In genomic region chr17:75088902-75089417, GRCh38 we compare ENCODE assay signal across 9 cellular contexts. TPM values are rescaled to one million over a fixed set of nuclear protein-coding genes. Genes with fewer than 3 reads are reported as not detected.
DNase-seq lines count a peak whose midpoint lies in the region; ATAC-seq, FAIRE-seq and TF ChIP-seq lines count a peak whose summit lies in the region.
"Had no signal": no experiment of that assay in that cellular context is flagged by ENCODE, and none has a peak within 500 bp of the region (broad histone marks: within the 10 kb centered on the region; RNA-seq: fewer than 3 reads in every experiment).

No MANE protein-coding gene starts in this region.

- CTCF ChIA-PET in A549 (lab: Yijun Ruan, JAX) = interaction anchor here (1.0 to 81.8 kb wide), 9 partner anchors 10 to 182 kb away, joined by 3 to 3429 read pairs (median 8); partner anchors contain the start of genes ARMC7, KCTD2, MIF4GD and NT5C

- peak overlapping the region; percentile 95 to 96 for H3K27ac ChIP-seq in A549
- H3K27ac ChIP-seq in ascending aorta = peak overlapping the region; percentile 47 to 76
- peak overlapping the region; percentile 0 to 99 for H3K27ac ChIP-seq in lung (ENCODE audit: low read depth in 1 of 2, low read length in 1 of 2)
- H3K27ac ChIP-seq in SJCRH30 = no peak overlapping the region

- H3K36me3 ChIP-seq in ascending aorta (no peaks in the 10 kb centered on the region), lung (ENCODE audit: control insufficient read depth in 2 of 2, insufficient read depth in 2 of 2, low read length in 2 of 2) (no peaks in the 10 kb centered on the region), SJCRH30 (no peaks in the 10 kb centered on the region)

- ATAC-seq in A549 (peak; percentile 41 to 64), lung (ENCODE audit: insufficient read depth, low FRiP score) (peak; percentile 20), HG02642 (IDR thresholded peaks at IDR 0.05; ENCODE audit: poor library complexity, unreplicated experiment) (no peak)

- peak overlapping the region; percentile 92 for H3K4me2 ChIP-seq in A549

- 10% methylated on average over 2 of the region's 2 CpGs for WGBS in A549 (ENCODE audit: missing lambda C conversion rate)
- WGBS in lung, 2 donors = 49 to 70% methylated on average over 2 of the region's 2 CpGs

- H3K4me1 ChIP-seq in A549 (peaks cover 84% of the 10 kb centered on the region), ascending aorta (peaks cover 0 to 3% of the 10 kb centered on the region in 2 donors), lung (ENCODE audit: control insufficient read depth in 2 of 2, insufficient read depth in 2 of 2, low read length in 2 of 2) (peaks cover 0 to 34% of the 10 kb centered on the region in 2 donors), SJCRH30 (peaks cover 18% of the 10 kb centered on the region)

- FAIRE-seq in A549 (lab: Jason Lieb, UNC) = peak; percentile 32

- H3K27me3 ChIP-seq in ascending aorta (no peaks in the 10 kb centered on the region), lung (ENCODE audit: control insufficient read depth, insufficient read depth) (no peaks in the 10 kb centered on the region), SJCRH30 (no peaks in the 10 kb centered on the region)

- H3K4me3 ChIP-seq in A549 = peak overlapping the region; percentile 67
- no peak overlapping the region for H3K4me3 ChIP-seq in ascending aorta
- H3K4me3 ChIP-seq in lung = no peak overlapping the region
- H3K4me3 ChIP-seq in SJCRH30 = no peak overlapping the region

- no peak for TF ChIP-seq EP300 in A549 (IDR thresholded peaks at IDR 0.05)

- peak; percentile 47; the same call in 1 of the 2 replicates for TF ChIP-seq POLR2A in A549 (IDR thresholded peaks at IDR 0.05; ENCODE audit: low read length)

- DNase-seq in A549 (ENCODE audit: low read depth in 1 of 2, low spot score in 1 of 2) (peak; percentile 77 to 79), HPDE6-E6E7 (ENCODE audit: extremely low spot score) (peak; percentile 58), ascending aorta (ENCODE audit: low spot score in 2 of 2) (no peak), lung (ENCODE audit: low spot score) (peak; percentile 69), NCI-H2107 (lab: John Stamatoyannopoulos, UW) (no peak), SJCRH30 (no peak), retina (no peak)
- DNase-seq: OCI-M1 had no signal

- POLR2A ChIA-PET in A549 (lab: Yijun Ruan, JAX) = interaction anchor here (0.7 to 2.8 kb wide), 11 partner anchors 7 to 414 kb away, joined by 3 to 35 read pairs (median 9); partner anchors contain the start of genes FDXR and HID1

- TF ChIP-seq CTCF in A549 (IDR thresholded peaks at IDR 0.05) = no peak
- TF ChIP-seq CTCF in ascending aorta (IDR thresholded peaks at IDR 0.05) = no peak
- no peak for TF ChIP-seq CTCF in lung (IDR thresholded peaks at IDR 0.05; ENCODE audit: control extremely low read depth, extremely low read depth)

- intact Hi-C loops in ascending aorta (cut with DNase I) = no loop called here

- TF ChIP-seq RAD21 in A549 (conservative IDR thresholded peaks at IDR 0.05 in 1 of 2, IDR thresholded peaks at IDR 0.05 in 1 of 2) = no peak

- H3K9me3 ChIP-seq in A549 (no peaks in the 10 kb centered on the region), ascending aorta (no peaks in the 10 kb centered on the region), lung (ENCODE audit: control insufficient read depth in 2 of 2, insufficient read depth in 1 of 2, low read length in 1 of 2) (no peaks in the 10 kb centered on the region), SJCRH30 (replicated peaks) (no peaks in the 10 kb centered on the region)

TF ChIP-seq in A549, 52 proteins besides CTCF, POLR2A, EP300 and RAD21 (continues in another document):
- TF ChIP-seq FOSL2 (IDR thresholded peaks at IDR 0.05) = no peak
- TF ChIP-seq FOSL2 (CRISPR knock-in tag; IDR thresholded peaks at IDR 0.05) = peak; percentile 92
- TF ChIP-seq HOXB5 (CRISPR knock-in tag; IDR thresholded peaks at IDR 0.05) = peak; percentile 11; the same call in 1 of the 2 replicates
- 0 out of 2 replicates have a peak, but pooled peaks have one; percentile 20 for TF ChIP-seq JUNB (IDR thresholded peaks at IDR 0.05)
- no peak for TF ChIP-seq USF2 (IDR thresholded peaks at IDR 0.05)
- no peak for TF ChIP-seq BCL3 (IDR thresholded peaks at IDR 0.05)
- TF ChIP-seq CBX2 (IDR thresholded peaks at IDR 0.05; ENCODE audit: borderline replicate concordance, low read depth) = no peak

RNA-seq across cellular contexts. Expression of gene SLC16A5, which starts 1.2 kb away (rescaled TPM):
- polyA plus RNA-seq in A549 (2011; rRNA removed) (19.0 and 20.1 TPM in 2 replicates), A549 (2017; fragmentation: RNase III; extraction: RNeasy Plus Mini Kit Qiagen cat#74134 plus additional on column Dnase treatment) (19.5 to 27.6 TPM (median 27.2 TPM) in 3 replicates), lung (10 to 100 TPM; 27.9 to 48.0 TPM)
- polyA plus RNA-seq in A549 (2012; cell fraction: cytosol; rRNA removed) = 33.8 and 57.1 TPM in 2 replicates
- 110 and 141 TPM in 2 replicates for polyA plus RNA-seq in A549 (2012; cell fraction: nucleus; rRNA removed)
- polyA minus RNA-seq in A549 (2011; rRNA and poly(A)+ RNA removed) = 22.9 and 29.3 TPM in 2 replicates
- total RNA-seq in ascending aorta (101 TPM), lung (10 to 100 TPM; 36.7 to 74.0 TPM)
- 0.04 TPM in 1 of 2 replicates, not detected in the other for total RNA-seq in SJCRH30 (2014; rRNA removed; shearing (Covaris generic))

RNA-seq across cellular contexts. Expression of gene ARMC7, which starts 20.8 kb away (rescaled TPM):
- polyA plus RNA-seq in A549 (2011; rRNA removed) (8.5 and 9.5 TPM in 2 replicates), A549 (2017; fragmentation: RNase III; extraction: RNeasy Plus Mini Kit Qiagen cat#74134 plus additional on column Dnase treatment) (11.3 to 13.1 TPM (median 12.6 TPM) in 3 replicates), lung (10 to 100 TPM; 10.2 to 13.5 TPM)
- 11.0 and 13.2 TPM in 2 replicates for polyA plus RNA-seq in A549 (2012; cell fraction: cytosol; rRNA removed)
- 16.6 and 18.3 TPM in 2 replicates for polyA plus RNA-seq in A549 (2012; cell fraction: nucleus; rRNA removed)
- 14.3 and 15.2 TPM in 2 replicates for polyA minus RNA-seq in A549 (2011; rRNA and poly(A)+ RNA removed)
- total RNA-seq in ascending aorta (1.4 TPM), lung (10 to 100 TPM in 1 of 2 donors, 1 to 10 TPM in 1; 8.1 to 19.2 TPM)
- 9.6 and 10.9 TPM in 2 replicates for total RNA-seq in SJCRH30 (2014; rRNA removed; shearing (Covaris generic))

RNA-seq across cellular contexts. Expression of gene KCTD2, which starts 41.9 kb away (rescaled TPM):
- polyA plus RNA-seq in A549 (2011; rRNA removed) (31.3 and 34.1 TPM in 2 replicates), A549 (2017; fragmentation: RNase III; extraction: RNeasy Plus Mini Kit Qiagen cat#74134 plus additional on column Dnase treatment) (16.3 to 18.8 TPM (median 18.6 TPM) in 3 replicates), lung (10 to 100 TPM; 15.1 to 17.8 TPM)
- polyA plus RNA-seq in A549 (2012; cell fraction: cytosol; rRNA removed) = 19.5 and 22.6 TPM in 2 replicates
- polyA plus RNA-seq in A549 (2012; cell fraction: nucleus; rRNA removed) = 17.5 and 23.1 TPM in 2 replicates
- polyA minus RNA-seq in A549 (2011; rRNA and poly(A)+ RNA removed) = 22.1 and 25.9 TPM in 2 replicates
- total RNA-seq in ascending aorta (31.4 TPM), lung (10 to 100 TPM; 21.0 to 22.3 TPM)
- total RNA-seq in SJCRH30 (2014; rRNA removed; shearing (Covaris generic)) = 34.4 and 34.5 TPM in 2 replicates

RNA-seq across cellular contexts. Expression of gene ATP5PD, which starts 42.2 kb away (rescaled TPM):
- polyA plus RNA-seq in A549 (2011; rRNA removed) = 314 and 333 TPM in 2 replicates
- polyA plus RNA-seq in A549 (2012; cell fraction: cytosol; rRNA removed) = 255 and 282 TPM in 2 replicates
- polyA plus RNA-seq in A549 (2012; cell fraction: nucleus; rRNA removed) = 105 and 172 TPM in 2 replicates
- polyA plus RNA-seq in A549 (2017; fragmentation: RNase III; extraction: RNeasy Plus Mini Kit Qiagen cat#74134 plus additional on column Dnase treatment) = 429 to 463 TPM (median 440 TPM) in 3 replicates
- polyA minus RNA-seq in A549 (2011; rRNA and poly(A)+ RNA removed) = 103 and 169 TPM in 2 replicates
- 133 TPM for total RNA-seq in ascending aorta
- total RNA-seq in lung = 100 to 1,000 TPM; 110 to 238 TPM
- polyA plus RNA-seq in lung = 100 to 1,000 TPM; 277 to 736 TPM
- total RNA-seq in SJCRH30 (2014; rRNA removed; shearing (Covaris generic)) = 337 and 350 TPM in 2 replicates

RNA-seq across cellular contexts. Expression of gene NT5C, which starts 42.6 kb away (rescaled TPM):
- polyA plus RNA-seq in A549 (2011; rRNA removed) = 54.5 and 73.7 TPM in 2 replicates
- polyA plus RNA-seq in A549 (2012; cell fraction: cytosol; rRNA removed) = 174 and 199 TPM in 2 replicates
- polyA plus RNA-seq in A549 (2012; cell fraction: nucleus; rRNA removed) = 280 and 344 TPM in 2 replicates
- 83.8 to 92.2 TPM (median 91.4 TPM) in 3 replicates for polyA plus RNA-seq in A549 (2017; fragmentation: RNase III; extraction: RNeasy Plus Mini Kit Qiagen cat#74134 plus additional on column Dnase treatment)
- 31.1 and 36.1 TPM in 2 replicates for polyA minus RNA-seq in A549 (2011; rRNA and poly(A)+ RNA removed)
- 18.3 TPM for total RNA-seq in ascending aorta
- total RNA-seq in lung = 10 to 100 TPM; 64.4 to 75.3 TPM
- polyA plus RNA-seq in lung = 10 to 100 TPM; 81.2 to 96.3 TPM
- 34.5 and 36.0 TPM in 2 replicates for total RNA-seq in SJCRH30 (2014; rRNA removed; shearing (Covaris generic))

Comparison
In these comparisons a context has a peak if more than half of its experiments do, and no peak if none do; other contexts are left out.
1. DNase-seq: peak in A549 (2 of 2), HPDE6-E6E7 (single experiment) and lung (single experiment); none in ascending aorta (0 of 2), NCI-H2107 (single experiment), SJCRH30 (0 of 2) and retina (single experiment).
2. RNA of gene SLC16A5, which starts 1.2 kb away (total RNA-seq): 101 TPM in ascending aorta (single experiment) and 36.7 to 74.0 TPM in lung; 0.04 TPM in SJCRH30; every median in the first group is over 10 times any median in the second.